ENCODE assay signal across 17 cellular contexts in genomic region chr2:199784512-199784911, GRCh38.
"Had no signal": no experiment of that assay in that cellular context is flagged by ENCODE, and none has a peak within 500 bp of the region (broad histone marks: within the 10 kb centered on the region; RNA-seq: fewer than 3 reads in every experiment).

No MANE protein-coding gene starts in this region.

- H3K4me3 Mint-ChIP-seq: activated T-helper 17 cell treated with anti-CD3 and anti-CD28 coated beads, Interleukin-2, amount 50 U/mL, for 72 hours; brain; immature natural killer cell; naive thymus-derived CD4-positive, alpha-beta T cell; neural crest cell; stimulated activated effector memory CD8-positive, alpha-beta T cell treated with anti-CD3 and anti-CD28 coated beads, Interleukin-12 subunit alpha, Interleukin-12 subunit beta, amount 100 ng/mL, for 72 hours; stimulated activated naive CD8-positive, alpha-beta T cell treated with anti-CD3 and anti-CD28 coated beads, Interleukin-15, amount 100 ng/mL, for 72 hours had no signal

- H3K9me3 Mint-ChIP-seq: activated naive CD4-positive, alpha-beta T cell treated with anti-CD3 and anti-CD28 coated beads, Interleukin-2, amount 50 U/mL, for 72 hours; activated T-helper 17 cell treated with anti-CD3 and anti-CD28 coated beads, Interleukin-2, amount 50 U/mL, for 72 hours; immature natural killer cell; naive thymus-derived CD4-positive, alpha-beta T cell; stimulated activated effector memory CD8-positive, alpha-beta T cell treated with anti-CD3 and anti-CD28 coated beads, Interleukin-12 subunit alpha, Interleukin-12 subunit beta, amount 100 ng/mL, for 72 hours; stimulated activated naive CD8-positive, alpha-beta T cell treated with anti-CD3 and anti-CD28 coated beads, Interleukin-15, amount 100 ng/mL, for 72 hours had no signal

- H3K27me3 Mint-ChIP-seq: activated T-helper 17 cell treated with anti-CD3 and anti-CD28 coated beads, Interleukin-2, amount 50 U/mL, for 72 hours; naive thymus-derived CD4-positive, alpha-beta T cell; stimulated activated naive CD8-positive, alpha-beta T cell treated with anti-CD3 and anti-CD28 coated beads, Interleukin-15, amount 100 ng/mL, for 72 hours had no signal

- H3K4me3 ChIP-seq: left lung, lung, tibial artery had no signal

- H3K4me1 Mint-ChIP-seq: activated T-helper 17 cell treated with anti-CD3 and anti-CD28 coated beads, Interleukin-2, amount 50 U/mL, for 72 hours; brain; immature natural killer cell; neural crest cell; stimulated activated effector memory CD8-positive, alpha-beta T cell treated with anti-CD3 and anti-CD28 coated beads, Interleukin-12 subunit alpha, Interleukin-12 subunit beta, amount 100 ng/mL, for 72 hours; stimulated activated naive CD8-positive, alpha-beta T cell treated with anti-CD3 and anti-CD28 coated beads, Interleukin-15, amount 100 ng/mL, for 72 hours had no signal

- DNase-seq: activated T-cell treated with anti-CD3 and anti-CD28 coated beads, Interleukin-2, amount 50 U/mL, for 1 hour; aorta; immature natural killer cell; left lung; naive thymus-derived CD4-positive, alpha-beta T cell; occipital lobe; small intestine; stimulated activated CD4-positive, alpha-beta T cell treated with anti-CD3 and anti-CD28 coated beads, Interleukin-2, amount 100 ng/mL, for 24 hours; stimulated activated naive CD8-positive, alpha-beta T cell treated with anti-CD3 and anti-CD28 coated beads, Interleukin-15, amount 100 ng/mL, for 72 hours; tibial artery had no signal

- H3K36me3 Mint-ChIP-seq: activated naive CD4-positive, alpha-beta T cell treated with anti-CD3 and anti-CD28 coated beads, Interleukin-2, amount 50 U/mL, for 72 hours; brain; immature natural killer cell; stimulated activated effector memory CD8-positive, alpha-beta T cell treated with anti-CD3 and anti-CD28 coated beads, Interleukin-12 subunit alpha, Interleukin-12 subunit beta, amount 100 ng/mL, for 72 hours had no signal

- ATAC-seq: activated naive CD4-positive, alpha-beta T cell treated with anti-CD3 and anti-CD28 coated beads, Interleukin-2, amount 50 U/mL, for 72 hours; activated T-helper 17 cell treated with anti-CD3 and anti-CD28 coated beads, Interleukin-2, amount 50 U/mL, for 72 hours; left lung; naive thymus-derived CD4-positive, alpha-beta T cell; sciatic nerve; stimulated activated effector memory CD8-positive, alpha-beta T cell treated with anti-CD3 and anti-CD28 coated beads, Interleukin-12 subunit alpha, Interleukin-12 subunit beta, amount 100 ng/mL, for 72 hours; stimulated activated naive CD8-positive, alpha-beta T cell treated with anti-CD3 and anti-CD28 coated beads, Interleukin-15, amount 100 ng/mL, for 72 hours had no signal

- H3K27ac Mint-ChIP-seq: activated naive CD4-positive, alpha-beta T cell treated with anti-CD3 and anti-CD28 coated beads, Interleukin-2, amount 50 U/mL, for 72 hours; activated T-helper 17 cell treated with anti-CD3 and anti-CD28 coated beads, Interleukin-2, amount 50 U/mL, for 72 hours; brain; immature natural killer cell; naive thymus-derived CD4-positive, alpha-beta T cell; stimulated activated effector memory CD8-positive, alpha-beta T cell treated with anti-CD3 and anti-CD28 coated beads, Interleukin-12 subunit alpha, Interleukin-12 subunit beta, amount 100 ng/mL, for 72 hours; stimulated activated naive CD8-positive, alpha-beta T cell treated with anti-CD3 and anti-CD28 coated beads, Interleukin-15, amount 100 ng/mL, for 72 hours had no signal
